28 cellular contexts compared by ENCODE assay signal in genomic region chr12:55256831-55257230, GRCh38. TPM values are rescaled to one million over a fixed set of nuclear protein-coding genes. Genes with fewer than 3 reads are reported as not detected.
DNase-seq lines count a peak whose midpoint lies in the region; ATAC-seq, FAIRE-seq and TF ChIP-seq lines count a peak whose summit lies in the region.
"Had no signal": no experiment of that assay in that cellular context is flagged by ENCODE, and none has a peak within 500 bp of the region (broad histone marks: within the 10 kb centered on the region; RNA-seq: fewer than 3 reads in every experiment).

No MANE protein-coding gene starts in this region.

- H3K4me2 ChIP-seq in HepG2 (ENCODE audit: low read depth, low read length) (no peak overlapping the region), K562 (ENCODE audit: insufficient read depth, low read length) (no peak overlapping the region)
- H3K4me2 ChIP-seq: BLaER1 had no signal

- FAIRE-seq in HepG2 (lab: Jason Lieb, UNC) (no peak), K562 (lab: Jason Lieb, UNC) (no peak), GM12892 (lab: Jason Lieb, UNC) (no peak)
- FAIRE-seq: GM12878, GM19239 had no signal

- no peak overlapping the region for H2AFZ ChIP-seq in HepG2 (ENCODE audit: low read length)
- H2AFZ ChIP-seq in K562 (ENCODE audit: low read depth, low read length): no peak overlapping the region

- DNase-seq in HepG2 (ENCODE audit: low spot score) (no peak), right lobe of liver (no peak), K562 (ENCODE audit: extremely low read depth in 1 of 4, low spot score in 3 of 4) (no peak), GM12892 (ENCODE audit: insufficient read length) (no peak)
- DNase-seq: ACHN; BE2C; C1 segment of cervical spinal cord; CD4-positive, alpha-beta memory T cell; CD4-positive, CD25-positive, alpha-beta regulatory T cell; CD8-positive, alpha-beta memory T cell; COR-L47; DMS 273 treated with DMSO at 0.1 percent for 48 hours; DMS153; DMS53; DMS79; DND-41; EL; GDM1 had no signal

- WGBS in HepG2 (ENCODE audit: low lambda C conversion rate): 12% methylated on average over 4 of the region's 4 CpGs
- WGBS in right lobe of liver (ENCODE audit: insufficient coverage, low coverage, low lambda C conversion rate, missing lambda C conversion rate): 83% methylated on average over 4 of the region's 4 CpGs
- WGBS in K562 (ENCODE audit: insufficient coverage, low coverage, missing lambda C conversion rate): 1% methylated on average over 4 of the region's 4 CpGs

- TF ChIP-seq POLR2A in HepG2 (IDR thresholded peaks at IDR 0.05; ENCODE audit: insufficient read depth in 1 of 2, low read depth in 2 of 2, low read length in 2 of 2) (no peak), right lobe of liver (IDR thresholded peaks at IDR 0.05) (no peak), K562 (conservative IDR thresholded peaks at IDR 0.05) (no peak), GM12892 (IDR thresholded peaks at IDR 0.05; ENCODE audit: low read depth, low read length) (no peak)

- ATAC-seq in HepG2 (no peak), right lobe of liver (no peak), K562 (no peak)
- ATAC-seq: GM12878 had no signal

- H3K27ac ChIP-seq in HepG2 (ENCODE audit: extremely low read length, insufficient read depth, low read length): no peak overlapping the region
- no peak overlapping the region for H3K27ac ChIP-seq in right lobe of liver
- H3K27ac ChIP-seq in K562 (ENCODE audit: extremely low read depth, low read depth, low read length): no peak overlapping the region
- H3K27ac ChIP-seq: 22Rv1, BLaER1 had no signal

- H3K27me3 ChIP-seq in HepG2 (ENCODE audit: control insufficient read depth in 1 of 2, insufficient read depth in 2 of 2, low read length in 2 of 2) (no peaks in the 10 kb centered on the region), right lobe of liver (no peaks in the 10 kb centered on the region), K562 (ENCODE audit: control insufficient read depth in 2 of 2, insufficient read depth in 2 of 2, low read length in 2 of 2) (no peaks in the 10 kb centered on the region)
- H3K27me3 ChIP-seq: BE2C, BLaER1 had no signal

- intact Hi-C loops in HepG2 (cut with micrococcal nuclease; ENCODE audit: unreplicated experiment) (no loop called here), right lobe of liver (cut with DNase I) (no loop called here), K562 (cut with micrococcal nuclease) (no loop called here)

- H3K79me2 ChIP-seq in HepG2 (ENCODE audit: insufficient read depth, low read length): no peaks in the 10 kb centered on the region
- no peaks in the 10 kb centered on the region for H3K79me2 ChIP-seq in K562 (ENCODE audit: control insufficient read depth, insufficient read depth, low read length)

- POLR2A ChIA-PET in HepG2 (lab: Yijun Ruan, JAX) (no interaction called here), K562 (lab: Yijun Ruan, JAX) (no interaction called here)

- H3K36me3 ChIP-seq in HepG2 (replicated peaks in 1 of 2; ENCODE audit: control insufficient read depth in 1 of 2, insufficient read depth in 2 of 2, low read length in 2 of 2) (no peaks in the 10 kb centered on the region), right lobe of liver (no peaks in the 10 kb centered on the region), K562 (ENCODE audit: control insufficient read depth, insufficient read depth, low read length) (no peaks in the 10 kb centered on the region)
- H3K36me3 ChIP-seq: BE2C, BLaER1 had no signal

- TF ChIP-seq EP300 in HepG2 (IDR thresholded peaks at IDR 0.05; ENCODE audit: low read depth in 2 of 2, low read length in 2 of 2) (no peak), HepG2 (CRISPR knock-in tag; IDR thresholded peaks at IDR 0.05; ENCODE audit: borderline replicate concordance) (no peak), K562 (IDR thresholded peaks at IDR 0.05; ENCODE audit: low read length) (no peak)

- BruUV-seq in HepG2 (replicated peaks; lab: Mats Ljungman, UMichigan) (no TSS peak), K562 (replicated peaks; lab: Mats Ljungman, UMichigan) (no TSS peak)

- H3K9ac ChIP-seq in HepG2 (ENCODE audit: insufficient read depth, low read depth, low read length) (no peak overlapping the region), K562 (ENCODE audit: insufficient read depth in 1 of 2, low read depth in 2 of 2, low read length in 2 of 2) (no peak overlapping the region)
- H3K9ac ChIP-seq: BLaER1 had no signal

- CTCF ChIA-PET in HepG2 (lab: Yijun Ruan, JAX; ENCODE audit: low intra/inter-chr PET ratio, low total read pairs): no interaction called here
- CTCF ChIA-PET in K562 (lab: Yijun Ruan, JAX; ENCODE audit: low intra/inter-chr PET ratio): no interaction called here

- no peaks in the 10 kb centered on the region for H3K9me3 ChIP-seq in HepG2 (ENCODE audit: low read length)
- no peaks in the 10 kb centered on the region for H3K9me3 ChIP-seq in right lobe of liver
- H3K9me3 ChIP-seq in K562 (replicated peaks; ENCODE audit: control insufficient read depth, insufficient read depth, low read depth, low read length): no peaks in the 10 kb centered on the region
- H3K9me3 ChIP-seq: BE2C, BLaER1 had no signal

- H3K9me1 ChIP-seq in K562 (ENCODE audit: control insufficient read depth, insufficient read depth, low read length): no peaks in the 10 kb centered on the region

- H3K4me3 ChIP-seq in HepG2 (replicated peaks in 1 of 3; ENCODE audit: insufficient read depth in 1 of 3, low read depth in 2 of 3, low read length in 3 of 3) (no peak overlapping the region), right lobe of liver (no peak overlapping the region), K562 (no peak overlapping the region)
- H3K4me3 ChIP-seq: BLaER1, GM12878 had no signal

- TF ChIP-seq CTCF in HepG2 (CRISPR knock-in tag; IDR thresholded peaks at IDR 0.05) (no peak), right lobe of liver (IDR thresholded peaks at IDR 0.05) (no peak), K562 (IDR thresholded peaks at IDR 0.05 in 2 of 3, conservative IDR thresholded peaks at IDR 0.05 in 1 of 3; ENCODE audit: insufficient read depth in 2 of 3, low read depth in 1 of 3, low read length in 3 of 3) (no peak)

- H4K20me1 ChIP-seq in HepG2 (ENCODE audit: insufficient read depth, low read length): no peaks in the 10 kb centered on the region
- no peaks in the 10 kb centered on the region for H4K20me1 ChIP-seq in K562 (replicated peaks; ENCODE audit: control insufficient read depth, insufficient read depth, low read length)
- H4K20me1 ChIP-seq: BLaER1 had no signal

- H3K4me1 ChIP-seq in HepG2 (ENCODE audit: insufficient read depth, low read length) (no peaks in the 10 kb centered on the region), right lobe of liver (no peaks in the 10 kb centered on the region), K562 (replicated peaks in 1 of 2; ENCODE audit: control insufficient read depth in 2 of 2, insufficient read depth in 2 of 2, low read length in 2 of 2) (no peaks in the 10 kb centered on the region)
- H3K4me1 ChIP-seq: BE2C, BLaER1 had no signal

- in situ Hi-C loops in HepG2 (cut with HindIII; ENCODE audit: extremely low pct_ligation_motif_present, low pct_unique_long_range_greater_than_20kb) (no loop called here), K562 (cut with MboI) (no loop called here)

- TF ChIP-seq RAD21 in HepG2 (CRISPR knock-in tag; IDR thresholded peaks at IDR 0.05) (no peak), K562 (CRISPR knock-in tag; conservative IDR thresholded peaks at IDR 0.05 in 1 of 2, IDR thresholded peaks at IDR 0.05 in 1 of 2) (no peak)

RNA-seq across cellular contexts. Expression of gene OR6C74, which starts 12.4 kb away (rescaled TPM):
- total RNA-seq in HepG2 (2016; rRNA removed; fragmentation: Illumina TruSeq; extraction: Trizol): not detected in 2 replicates
- not detected in 2 replicates for total RNA-seq in HepG2 (2016; cell fraction: cytosol; rRNA removed; fragmentation: Illumina TruSeq; extraction: Trizol; ENCODE audit: low read depth)
- total RNA-seq in HepG2 (2016; cell fraction: insoluble cytoplasmic fraction; rRNA removed; fragmentation: Illumina TruSeq; extraction: Trizol): not detected in 2 replicates
- not detected in 2 replicates for total RNA-seq in HepG2 (2016; cell fraction: membrane; rRNA removed; fragmentation: Illumina TruSeq; extraction: Trizol)
- not detected in 2 replicates for total RNA-seq in HepG2 (2016; cell fraction: nucleus; rRNA removed; fragmentation: Illumina TruSeq; extraction: Trizol)
- polyA plus RNA-seq in HepG2 (2011; rRNA removed): not detected in 2 replicates
- not detected in 2 replicates for polyA plus RNA-seq in HepG2 (2011; cell fraction: cytosol; rRNA removed)
- not detected in 2 replicates for polyA plus RNA-seq in HepG2 (2011; cell fraction: nucleus; rRNA removed)
- not detected in 2 replicates for polyA plus RNA-seq in HepG2 (2012)
- polyA plus RNA-seq in HepG2 (2016; cell fraction: cytosol; fragmentation: Illumina TruSeq; extraction: Trizol; ENCODE audit: low read depth): not detected in 2 replicates
- not detected in 2 replicates for polyA plus RNA-seq in HepG2 (2016; cell fraction: insoluble cytoplasmic fraction; fragmentation: Illumina TruSeq; extraction: Trizol; ENCODE audit: low read depth)
- not detected in 2 replicates for polyA plus RNA-seq in HepG2 (2016; cell fraction: membrane; fragmentation: Illumina TruSeq; extraction: Trizol; ENCODE audit: low read depth)
- not detected in 2 replicates for polyA plus RNA-seq in HepG2 (2016; cell fraction: nucleus; fragmentation: Illumina TruSeq; extraction: Trizol; ENCODE audit: insufficient read depth, low read depth)
- polyA minus RNA-seq in HepG2 (2011; rRNA and poly(A)+ RNA removed; ENCODE audit: low replicate concordance): not detected in 2 replicates
- polyA minus RNA-seq in HepG2 (2011; cell fraction: cytosol; rRNA and poly(A)+ RNA removed): not detected in 2 replicates
- polyA minus RNA-seq in HepG2 (2011; cell fraction: nucleus; rRNA and poly(A)+ RNA removed): not detected in 2 replicates
- not detected for total RNA-seq in right lobe of liver
- not detected in 2 replicates for total RNA-seq in K562 (2011; cell fraction: chromatin; rRNA removed; ENCODE audit: low replicate concordance)
- total RNA-seq in K562 (2011; cell fraction: nucleolus; rRNA removed): not detected in 2 replicates
- not detected in 2 replicates for total RNA-seq in K562 (2011; cell fraction: nucleoplasm; rRNA removed)
- not detected in 2 replicates for total RNA-seq in K562 (2014; rRNA removed)
- total RNA-seq in K562 (2014; rRNA removed; fragmentation: Illumina TruSeq; extraction: Trizol): not detected in 2 replicates
- not detected in 2 replicates for total RNA-seq in K562 (2015; rRNA removed; fragmentation: Illumina TruSeq; extraction: Trizol)
- not detected in 2 replicates for total RNA-seq in K562 (2021)
- polyA plus RNA-seq in K562 (2011; rRNA removed): not detected in 2 replicates
- polyA plus RNA-seq in K562 (2011; cell fraction: cytosol; rRNA removed): not detected in 2 replicates
- not detected in 2 replicates for polyA plus RNA-seq in K562 (2011; cell fraction: nucleus; rRNA removed)
- polyA plus RNA-seq in K562 (2012): not detected in 2 replicates
- polyA plus RNA-seq in K562 (2014; fragmentation: Illumina TruSeq; extraction: Trizol): not detected in 2 replicates
- polyA plus RNA-seq in K562 (2014; fragmentation: Nextera tagmentation; extraction: Ambion mirVana): not detected
- not detected in 2 replicates for polyA plus RNA-seq in K562 (2014; rRNA removed)
- polyA minus RNA-seq in K562 (2011; rRNA and poly(A)+ RNA removed): not detected in 2 replicates
- not detected in 2 replicates for polyA minus RNA-seq in K562 (2011; cell fraction: cytosol; rRNA and poly(A)+ RNA removed)
- polyA minus RNA-seq in K562 (2011; cell fraction: nucleus; rRNA and poly(A)+ RNA removed): not detected in 2 replicates
- polyA plus RNA-seq in GM12892 (2012; ENCODE audit: missing spikeins): not detected
- total RNA-seq: A172; A673; CD4-positive, alpha-beta memory T cell; CD4-positive, CD25-positive, alpha-beta regulatory T cell; CD8-positive, alpha-beta memory T cell; Daoy; G401; GM12878 had no signal
- polyA plus RNA-seq: AG04450; CD14-positive monocyte; CD4-positive, alpha-beta memory T cell; CD4-positive, CD25-positive, alpha-beta regulatory T cell; CD8-positive, alpha-beta memory T cell; GM12878 had no signal

RNA-seq across cellular contexts. Expression of gene OR10A7, which starts 36.0 kb away (rescaled TPM):
- total RNA-seq in HepG2 (2016; rRNA removed; fragmentation: Illumina TruSeq; extraction: Trizol) (not detected in 2 replicates), right lobe of liver (not detected), K562 (2014; rRNA removed) (not detected in 2 replicates), K562 (2014; rRNA removed; fragmentation: Illumina TruSeq; extraction: Trizol) (not detected in 2 replicates), K562 (2015; rRNA removed; fragmentation: Illumina TruSeq; extraction: Trizol) (not detected in 2 replicates), K562 (2021) (not detected in 2 replicates)
- total RNA-seq in HepG2 (2016; cell fraction: cytosol; rRNA removed; fragmentation: Illumina TruSeq; extraction: Trizol; ENCODE audit: low read depth): not detected in 2 replicates
- total RNA-seq in HepG2 (2016; cell fraction: insoluble cytoplasmic fraction; rRNA removed; fragmentation: Illumina TruSeq; extraction: Trizol): not detected in 2 replicates
- not detected in 2 replicates for total RNA-seq in HepG2 (2016; cell fraction: membrane; rRNA removed; fragmentation: Illumina TruSeq; extraction: Trizol)
- not detected in 2 replicates for total RNA-seq in HepG2 (2016; cell fraction: nucleus; rRNA removed; fragmentation: Illumina TruSeq; extraction: Trizol)
- polyA plus RNA-seq in HepG2 (2011; rRNA removed) (not detected in 2 replicates), K562 (2011; rRNA removed) (not detected in 2 replicates), K562 (2014; fragmentation: Illumina TruSeq; extraction: Trizol) (not detected in 2 replicates), K562 (2014; fragmentation: Nextera tagmentation; extraction: Ambion mirVana) (not detected), K562 (2014; rRNA removed) (not detected in 2 replicates)
- not detected in 2 replicates for polyA plus RNA-seq in HepG2 (2011; cell fraction: cytosol; rRNA removed)
- not detected in 2 replicates for polyA plus RNA-seq in HepG2 (2011; cell fraction: nucleus; rRNA removed)
- not detected in 2 replicates for polyA plus RNA-seq in HepG2 (2012)
- polyA plus RNA-seq in HepG2 (2016; cell fraction: cytosol; fragmentation: Illumina TruSeq; extraction: Trizol; ENCODE audit: low read depth): not detected in 2 replicates
- polyA plus RNA-seq in HepG2 (2016; cell fraction: insoluble cytoplasmic fraction; fragmentation: Illumina TruSeq; extraction: Trizol; ENCODE audit: low read depth): not detected in 2 replicates
- polyA plus RNA-seq in HepG2 (2016; cell fraction: membrane; fragmentation: Illumina TruSeq; extraction: Trizol; ENCODE audit: low read depth): not detected in 2 replicates
- polyA plus RNA-seq in HepG2 (2016; cell fraction: nucleus; fragmentation: Illumina TruSeq; extraction: Trizol; ENCODE audit: insufficient read depth, low read depth): not detected in 2 replicates
- not detected in 2 replicates for polyA minus RNA-seq in HepG2 (2011; rRNA and poly(A)+ RNA removed; ENCODE audit: low replicate concordance)
- polyA minus RNA-seq in HepG2 (2011; cell fraction: cytosol; rRNA and poly(A)+ RNA removed): not detected in 2 replicates
- polyA minus RNA-seq in HepG2 (2011; cell fraction: nucleus; rRNA and poly(A)+ RNA removed): not detected in 2 replicates
- not detected in 2 replicates for total RNA-seq in K562 (2011; cell fraction: chromatin; rRNA removed; ENCODE audit: low replicate concordance)
- not detected in 2 replicates for total RNA-seq in K562 (2011; cell fraction: nucleolus; rRNA removed)
- not detected in 2 replicates for total RNA-seq in K562 (2011; cell fraction: nucleoplasm; rRNA removed)
- not detected in 2 replicates for polyA plus RNA-seq in K562 (2011; cell fraction: cytosol; rRNA removed)
- not detected in 2 replicates for polyA plus RNA-seq in K562 (2011; cell fraction: nucleus; rRNA removed)
- polyA plus RNA-seq in K562 (2012): not detected in 2 replicates
- polyA minus RNA-seq in K562 (2011; rRNA and poly(A)+ RNA removed): not detected in 2 replicates
- polyA minus RNA-seq in K562 (2011; cell fraction: cytosol; rRNA and poly(A)+ RNA removed): not detected in 2 replicates
- polyA minus RNA-seq in K562 (2011; cell fraction: nucleus; rRNA and poly(A)+ RNA removed): not detected in 2 replicates
- polyA plus RNA-seq in GM12892 (2012; ENCODE audit: missing spikeins): not detected
- total RNA-seq: A172; A673; CD4-positive, alpha-beta memory T cell; CD4-positive, CD25-positive, alpha-beta regulatory T cell; CD8-positive, alpha-beta memory T cell; Daoy; G401; GM12878 had no signal
- polyA plus RNA-seq: AG04450; CD14-positive monocyte; CD4-positive, alpha-beta memory T cell; CD4-positive, CD25-positive, alpha-beta regulatory T cell; CD8-positive, alpha-beta memory T cell; GM12878 had no signal

RNA-seq across cellular contexts. Expression of gene OR6C6, which starts 39.5 kb away (rescaled TPM):
- total RNA-seq in HepG2 (2016; rRNA removed; fragmentation: Illumina TruSeq; extraction: Trizol) (not detected in 2 replicates), right lobe of liver (not detected), K562 (2014; rRNA removed) (not detected in 2 replicates), K562 (2014; rRNA removed; fragmentation: Illumina TruSeq; extraction: Trizol) (not detected in 2 replicates), K562 (2015; rRNA removed; fragmentation: Illumina TruSeq; extraction: Trizol) (not detected in 2 replicates), K562 (2021) (not detected in 2 replicates)
- not detected in 2 replicates for total RNA-seq in HepG2 (2016; cell fraction: cytosol; rRNA removed; fragmentation: Illumina TruSeq; extraction: Trizol; ENCODE audit: low read depth)
- not detected in 2 replicates for total RNA-seq in HepG2 (2016; cell fraction: insoluble cytoplasmic fraction; rRNA removed; fragmentation: Illumina TruSeq; extraction: Trizol)
- not detected in 2 replicates for total RNA-seq in HepG2 (2016; cell fraction: membrane; rRNA removed; fragmentation: Illumina TruSeq; extraction: Trizol)
- not detected in 2 replicates for total RNA-seq in HepG2 (2016; cell fraction: nucleus; rRNA removed; fragmentation: Illumina TruSeq; extraction: Trizol)
- polyA plus RNA-seq in HepG2 (2011; rRNA removed) (not detected in 2 replicates), K562 (2011; rRNA removed) (not detected in 2 replicates), K562 (2014; fragmentation: Illumina TruSeq; extraction: Trizol) (not detected in 2 replicates), K562 (2014; fragmentation: Nextera tagmentation; extraction: Ambion mirVana) (not detected), K562 (2014; rRNA removed) (not detected in 2 replicates)
- not detected in 2 replicates for polyA plus RNA-seq in HepG2 (2011; cell fraction: cytosol; rRNA removed)
- not detected in 2 replicates for polyA plus RNA-seq in HepG2 (2011; cell fraction: nucleus; rRNA removed)
- not detected in 2 replicates for polyA plus RNA-seq in HepG2 (2012)
- not detected in 2 replicates for polyA plus RNA-seq in HepG2 (2016; cell fraction: cytosol; fragmentation: Illumina TruSeq; extraction: Trizol; ENCODE audit: low read depth)
- not detected in 2 replicates for polyA plus RNA-seq in HepG2 (2016; cell fraction: insoluble cytoplasmic fraction; fragmentation: Illumina TruSeq; extraction: Trizol; ENCODE audit: low read depth)
- not detected in 2 replicates for polyA plus RNA-seq in HepG2 (2016; cell fraction: membrane; fragmentation: Illumina TruSeq; extraction: Trizol; ENCODE audit: low read depth)
- not detected in 2 replicates for polyA plus RNA-seq in HepG2 (2016; cell fraction: nucleus; fragmentation: Illumina TruSeq; extraction: Trizol; ENCODE audit: insufficient read depth, low read depth)
- polyA minus RNA-seq in HepG2 (2011; rRNA and poly(A)+ RNA removed; ENCODE audit: low replicate concordance): not detected in 2 replicates
- not detected in 2 replicates for polyA minus RNA-seq in HepG2 (2011; cell fraction: cytosol; rRNA and poly(A)+ RNA removed)
- not detected in 2 replicates for polyA minus RNA-seq in HepG2 (2011; cell fraction: nucleus; rRNA and poly(A)+ RNA removed)
- total RNA-seq in K562 (2011; cell fraction: chromatin; rRNA removed; ENCODE audit: low replicate concordance): not detected in 2 replicates
- not detected in 2 replicates for total RNA-seq in K562 (2011; cell fraction: nucleolus; rRNA removed)
- total RNA-seq in K562 (2011; cell fraction: nucleoplasm; rRNA removed): not detected in 2 replicates
- polyA plus RNA-seq in K562 (2011; cell fraction: cytosol; rRNA removed): not detected in 2 replicates
- not detected in 2 replicates for polyA plus RNA-seq in K562 (2011; cell fraction: nucleus; rRNA removed)
- polyA plus RNA-seq in K562 (2012): not detected in 2 replicates
- not detected in 2 replicates for polyA minus RNA-seq in K562 (2011; rRNA and poly(A)+ RNA removed)
- not detected in 2 replicates for polyA minus RNA-seq in K562 (2011; cell fraction: cytosol; rRNA and poly(A)+ RNA removed)
- not detected in 2 replicates for polyA minus RNA-seq in K562 (2011; cell fraction: nucleus; rRNA and poly(A)+ RNA removed)
- not detected for polyA plus RNA-seq in GM12892 (2012; ENCODE audit: missing spikeins)
- total RNA-seq: A172; A673; CD4-positive, alpha-beta memory T cell; CD4-positive, CD25-positive, alpha-beta regulatory T cell; CD8-positive, alpha-beta memory T cell; Daoy; G401; GM12878 had no signal
- polyA plus RNA-seq: AG04450; CD14-positive monocyte; CD4-positive, alpha-beta memory T cell; CD4-positive, CD25-positive, alpha-beta regulatory T cell; CD8-positive, alpha-beta memory T cell; GM12878 had no signal

RNA-seq across cellular contexts. Expression of gene OR6C1, which starts 57.3 kb away (rescaled TPM):
- not detected in 2 replicates for total RNA-seq in HepG2 (2016; rRNA removed; fragmentation: Illumina TruSeq; extraction: Trizol)
- total RNA-seq in HepG2 (2016; cell fraction: cytosol; rRNA removed; fragmentation: Illumina TruSeq; extraction: Trizol; ENCODE audit: low read depth): not detected in 2 replicates
- not detected in 2 replicates for total RNA-seq in HepG2 (2016; cell fraction: insoluble cytoplasmic fraction; rRNA removed; fragmentation: Illumina TruSeq; extraction: Trizol)
- total RNA-seq in HepG2 (2016; cell fraction: membrane; rRNA removed; fragmentation: Illumina TruSeq; extraction: Trizol): not detected in 2 replicates
- total RNA-seq in HepG2 (2016; cell fraction: nucleus; rRNA removed; fragmentation: Illumina TruSeq; extraction: Trizol): not detected in 2 replicates
- not detected in 2 replicates for polyA plus RNA-seq in HepG2 (2011; rRNA removed)
- polyA plus RNA-seq in HepG2 (2011; cell fraction: cytosol; rRNA removed): not detected in 2 replicates
- not detected in 2 replicates for polyA plus RNA-seq in HepG2 (2011; cell fraction: nucleus; rRNA removed)
- polyA plus RNA-seq in HepG2 (2012): not detected in 2 replicates
- polyA plus RNA-seq in HepG2 (2016; cell fraction: cytosol; fragmentation: Illumina TruSeq; extraction: Trizol; ENCODE audit: low read depth): not detected in 2 replicates
- not detected in 2 replicates for polyA plus RNA-seq in HepG2 (2016; cell fraction: insoluble cytoplasmic fraction; fragmentation: Illumina TruSeq; extraction: Trizol; ENCODE audit: low read depth)
- not detected in 2 replicates for polyA plus RNA-seq in HepG2 (2016; cell fraction: membrane; fragmentation: Illumina TruSeq; extraction: Trizol; ENCODE audit: low read depth)
- polyA plus RNA-seq in HepG2 (2016; cell fraction: nucleus; fragmentation: Illumina TruSeq; extraction: Trizol; ENCODE audit: insufficient read depth, low read depth): not detected in 2 replicates
- polyA minus RNA-seq in HepG2 (2011; rRNA and poly(A)+ RNA removed; ENCODE audit: low replicate concordance): not detected in 2 replicates
- polyA minus RNA-seq in HepG2 (2011; cell fraction: cytosol; rRNA and poly(A)+ RNA removed): not detected in 2 replicates
- polyA minus RNA-seq in HepG2 (2011; cell fraction: nucleus; rRNA and poly(A)+ RNA removed): not detected in 2 replicates
- not detected for total RNA-seq in right lobe of liver
- total RNA-seq in K562 (2011; cell fraction: chromatin; rRNA removed; ENCODE audit: low replicate concordance): not detected in 2 replicates
- total RNA-seq in K562 (2011; cell fraction: nucleolus; rRNA removed): not detected in 2 replicates
- total RNA-seq in K562 (2011; cell fraction: nucleoplasm; rRNA removed): not detected in 2 replicates
- not detected in 2 replicates for total RNA-seq in K562 (2014; rRNA removed)
- not detected in 2 replicates for total RNA-seq in K562 (2014; rRNA removed; fragmentation: Illumina TruSeq; extraction: Trizol)
- not detected in 2 replicates for total RNA-seq in K562 (2015; rRNA removed; fragmentation: Illumina TruSeq; extraction: Trizol)
- not detected in 2 replicates for total RNA-seq in K562 (2021)
- polyA plus RNA-seq in K562 (2011; rRNA removed): not detected in 2 replicates
- polyA plus RNA-seq in K562 (2011; cell fraction: cytosol; rRNA removed): not detected in 2 replicates
- not detected in 2 replicates for polyA plus RNA-seq in K562 (2011; cell fraction: nucleus; rRNA removed)
- not detected in 2 replicates for polyA plus RNA-seq in K562 (2012)
- not detected in 2 replicates for polyA plus RNA-seq in K562 (2014; fragmentation: Illumina TruSeq; extraction: Trizol)
- polyA plus RNA-seq in K562 (2014; fragmentation: Nextera tagmentation; extraction: Ambion mirVana): not detected
- polyA plus RNA-seq in K562 (2014; rRNA removed): not detected in 2 replicates
- polyA minus RNA-seq in K562 (2011; rRNA and poly(A)+ RNA removed): not detected in 2 replicates
- polyA minus RNA-seq in K562 (2011; cell fraction: cytosol; rRNA and poly(A)+ RNA removed): not detected in 2 replicates
- not detected in 2 replicates for polyA minus RNA-seq in K562 (2011; cell fraction: nucleus; rRNA and poly(A)+ RNA removed)
- not detected for polyA plus RNA-seq in GM12892 (2012; ENCODE audit: missing spikeins)
- total RNA-seq: A172; A673; CD4-positive, alpha-beta memory T cell; CD4-positive, CD25-positive, alpha-beta regulatory T cell; CD8-positive, alpha-beta memory T cell; Daoy; G401; GM12878 had no signal
- polyA plus RNA-seq: AG04450; CD14-positive monocyte; CD4-positive, alpha-beta memory T cell; CD4-positive, CD25-positive, alpha-beta regulatory T cell; CD8-positive, alpha-beta memory T cell; GM12878 had no signal

Comparison
In these comparisons a context has a peak if more than half of its experiments do, and no peak if none do; other contexts are left out.
1. Of the 241 proteins assayed by ChIP-seq in both HepG2 and K562: peak only in HepG2: none; only in K562: none; in both: MAFF and MAFK; in neither: 239.